ENCODE assay signal across 8 cellular contexts in genomic region chr5:100706796-100707195, GRCh38.
A peak's percentile ranks its signal among the peaks of the same experiment; 100 is the strongest.
DNase-seq lines count a peak whose midpoint lies in the region; ATAC-seq, FAIRE-seq and TF ChIP-seq lines count a peak whose summit lies in the region.

No MANE protein-coding gene starts in this region.

- no peak overlapping the region for H3K4me3 ChIP-seq in Panc1 (ENCODE audit: low read depth in 2 of 2, low read length in 2 of 2)

- H3K27ac ChIP-seq in Panc1 (ENCODE audit: low read length): no peak overlapping the region

- no peak for TF ChIP-seq POLR2A in H54 (IDR thresholded peaks at IDR 0.05; ENCODE audit: low read depth, low read length)

- no peak overlapping the region for H3K4me3 Mint-ChIP-seq in stimulated activated naive CD8-positive, alpha-beta T cell treated with anti-CD3 and anti-CD28 coated beads, Interleukin-15, amount 100 ng/mL, for 72 hours

- ATAC-seq in Panc1 (no peak), left ventricle myocardium superior (peak; percentile 41)
- ATAC-seq in stimulated activated naive CD8-positive, alpha-beta T cell treated with anti-CD3 and anti-CD28 coated beads, Interleukin-15, amount 100 ng/mL, for 72 hours: no peak

- no peak overlapping the region for H3K27ac Mint-ChIP-seq in stimulated activated naive CD8-positive, alpha-beta T cell treated with anti-CD3 and anti-CD28 coated beads, Interleukin-15, amount 100 ng/mL, for 72 hours

- POLR2A ChIA-PET in Panc1 (lab: Charles Lee): interaction anchor here (0.6 kb wide), 1 partner anchor 1600 kb away, joined by 4 read pairs; no protein-coding TSS in a partner anchor

- intact Hi-C loops in Panc1 (cut with micrococcal nuclease; ENCODE audit: unreplicated experiment): no loop called here
- intact Hi-C loops in left ventricle myocardium superior (cut with micrococcal nuclease): no loop called here

- H3K27me3 Mint-ChIP-seq in stimulated activated naive CD8-positive, alpha-beta T cell treated with anti-CD3 and anti-CD28 coated beads, Interleukin-15, amount 100 ng/mL, for 72 hours: no peaks in the 10 kb centered on the region

- no peaks in the 10 kb centered on the region for H3K9me3 ChIP-seq in Panc1 (ENCODE audit: control insufficient read depth, insufficient read depth, low read depth, low read length)

- no peaks in the 10 kb centered on the region for H3K27me3 ChIP-seq in Panc1 (ENCODE audit: control insufficient read depth, insufficient read depth, low read length)

- no TSS peak for BruUV-seq in Panc1 (replicated peaks; lab: Mats Ljungman, UMichigan)

- DNase-seq in AG08395 (ENCODE audit: low spot score) (peak; percentile 2), H54 (ENCODE audit: insufficient read length, low spot score) (no peak), Panc1 (ENCODE audit: low read depth, low spot score) (peak; percentile 17), left ventricle myocardium superior (no peak), amygdala (lab: John Stamatoyannopoulos, UW) (no peak), cerebellar nuclear complex (lab: John Stamatoyannopoulos, UW) (no peak)
- DNase-seq in stimulated activated naive CD8-positive, alpha-beta T cell treated with anti-CD3 and anti-CD28 coated beads, Interleukin-15, amount 100 ng/mL, for 72 hours: no peak
- DNase-seq in activated CD8-positive, alpha-beta memory T cell treated with anti-CD3 and anti-CD28 coated beads, Interleukin-2, amount 50 U/mL, for 4 hours: no peak

- no peak; the same call in 1 of the 2 replicates for TF ChIP-seq CTCF in Panc1 (IDR thresholded peaks at IDR 0.05)

- no peaks in the 10 kb centered on the region for H3K4me1 ChIP-seq in Panc1 (ENCODE audit: control insufficient read depth, insufficient read depth, low read length)

- in situ Hi-C loops in Panc1 (cut with HindIII; ENCODE audit: low pct_unique_long_range_greater_than_20kb, low sequenced_read_pairs): no loop called here

- H3K9me3 Mint-ChIP-seq in stimulated activated naive CD8-positive, alpha-beta T cell treated with anti-CD3 and anti-CD28 coated beads, Interleukin-15, amount 100 ng/mL, for 72 hours: no peaks in the 10 kb centered on the region

- CTCF ChIA-PET in Panc1 (lab: Charles Lee): no interaction called here

- H3K4me1 Mint-ChIP-seq in stimulated activated naive CD8-positive, alpha-beta T cell treated with anti-CD3 and anti-CD28 coated beads, Interleukin-15, amount 100 ng/mL, for 72 hours: no peaks in the 10 kb centered on the region

- peak; percentile 50 for FAIRE-seq in H54 (lab: Jason Lieb, UNC)

- H3K36me3 ChIP-seq in Panc1 (ENCODE audit: control insufficient read depth, insufficient read depth, low read length): no peaks in the 10 kb centered on the region

Comparison
In these comparisons a context has a peak if more than half of its experiments do, and no peak if none do; other contexts are left out.
1. DNase-seq: peak in AG08395 (single experiment) and Panc1 (single experiment); none in H54 (single experiment), left ventricle myocardium superior (single experiment), amygdala (0 of 56), cerebellar nuclear complex (0 of 2), stimulated activated naive CD8-positive, alpha-beta T cell treated with anti-CD3 and anti-CD28 coated beads, Interleukin-15, amount 100 ng/mL, for 72 hours (0 of 2) and activated CD8-positive, alpha-beta memory T cell treated with anti-CD3 and anti-CD28 coated beads, Interleukin-2, amount 50 U/mL, for 4 hours (single experiment).